9 cellular contexts compared by ENCODE assay signal in the genomic region with DNA sequence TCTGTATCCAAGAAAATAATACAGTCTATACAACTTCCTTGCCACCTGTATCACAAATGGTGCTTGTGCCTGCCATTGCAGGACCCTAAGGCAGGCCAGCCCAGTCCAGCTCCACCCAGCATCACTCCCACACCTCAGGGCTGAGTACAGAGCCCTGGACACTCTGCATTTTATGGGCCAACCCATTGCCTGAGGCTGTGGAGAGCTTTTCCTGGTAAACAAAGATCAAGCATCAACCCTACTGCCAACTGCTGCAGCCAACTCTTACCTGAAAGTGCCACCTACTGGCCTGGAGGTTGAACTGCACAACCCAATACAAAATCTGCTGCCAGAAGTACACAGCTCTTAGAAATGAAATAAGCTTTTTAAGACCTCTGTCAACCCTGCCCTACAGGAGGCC.
A peak's percentile ranks its signal among the peaks of the same experiment; 100 is the strongest.
DNase-seq lines count a peak whose midpoint lies in the region; ATAC-seq and TF ChIP-seq lines count a peak whose summit lies in the region.
"Had no signal": no experiment of that assay in that cellular context is flagged by ENCODE, and none has a peak within 500 bp of the region (broad histone marks: within the 10 kb centered on the region; RNA-seq: fewer than 3 reads in every experiment).

No MANE protein-coding gene starts in this region.

- H3K9me3 ChIP-seq in breast epithelium (peaks cover 10 to 18% of the 10 kb centered on the region in 2 donors), Karpas-422 (ENCODE audit: low read length) (peaks cover 17% of the 10 kb centered on the region), tibial nerve (peaks cover 0 to 35% (median 5%) of the 10 kb centered on the region in 4 donors)

- no peak overlapping the region for H3K4me3 Mint-ChIP-seq in MCF 10A (ENCODE audit: unreplicated experiment)
- H3K4me3 Mint-ChIP-seq in activated CD8-positive, alpha-beta memory T cell treated with anti-CD3 and anti-CD28 coated beads, Interleukin-2, amount 10 ng/mL, durations not matched to agents 7 days and 5 days, result no peak overlapping the region

- no peak for ATAC-seq in activated CD8-positive, alpha-beta memory T cell treated with anti-CD3 and anti-CD28 coated beads, Interleukin-2, amount 10 ng/mL, durations not matched to agents 7 days and 5 days

- H3K9ac ChIP-seq in Karpas-422 (ENCODE audit: low read length), result no peak overlapping the region

- no peak overlapping the region for H3K4me2 ChIP-seq in Karpas-422 (ENCODE audit: low read depth, low read length, poor library complexity, severe bottlenecking)

- intact Hi-C loops in MCF 10A (cut with micrococcal nuclease), result no loop called here
- intact Hi-C loops in breast epithelium (cut with DNase I; ENCODE audit: low total_unique reads), result no loop called here
- intact Hi-C loops in cardiac septum (cut with DNase I), result no loop called here

- POLR2A ChIA-PET in MCF 10A (lab: Yijun Ruan, JAX), result no interaction called here

- no TSS peak for BruUV-seq in MCF 10A (replicated peaks; lab: Mats Ljungman, UMichigan)

- no peak overlapping the region for H3K27ac Mint-ChIP-seq in MCF 10A (ENCODE audit: low read depth, unreplicated experiment)
- H3K27ac Mint-ChIP-seq in activated CD8-positive, alpha-beta memory T cell treated with anti-CD3 and anti-CD28 coated beads, Interleukin-2, amount 10 ng/mL, durations not matched to agents 7 days and 5 days, result no peak overlapping the region

- no peak overlapping the region for H3K4me3 ChIP-seq in breast epithelium
- H3K4me3 ChIP-seq in Karpas-422 (ENCODE audit: low read length), result no peak overlapping the region
- no peak overlapping the region for H3K4me3 ChIP-seq in tibial nerve

- TF ChIP-seq CTCF in MCF 10A (IDR thresholded peaks at IDR 0.05; ENCODE audit: unreplicated experiment) (peak; percentile 26), breast epithelium (IDR thresholded peaks at IDR 0.05) (no peak), tibial nerve (IDR thresholded peaks at IDR 0.05) (peak in 4 of 5 experiments; percentile 8 to 18 (median 12))

- H3K9me3 Mint-ChIP-seq in MCF 10A (ENCODE audit: unreplicated experiment), result peaks cover 30% of the 10 kb centered on the region
- peaks cover 12% of the 10 kb centered on the region for H3K9me3 Mint-ChIP-seq in activated CD8-positive, alpha-beta memory T cell treated with anti-CD3 and anti-CD28 coated beads, Interleukin-2, amount 10 ng/mL, durations not matched to agents 7 days and 5 days (ENCODE audit: low read depth)

- no peaks in the 10 kb centered on the region for H3K4me1 Mint-ChIP-seq in MCF 10A (ENCODE audit: insufficient read depth, unreplicated experiment)
- H3K4me1 Mint-ChIP-seq in activated CD8-positive, alpha-beta memory T cell treated with anti-CD3 and anti-CD28 coated beads, Interleukin-2, amount 10 ng/mL, durations not matched to agents 7 days and 5 days, result no peaks in the 10 kb centered on the region

- no peaks in the 10 kb centered on the region for H3K4me1 ChIP-seq in breast epithelium
- no peaks in the 10 kb centered on the region for H3K4me1 ChIP-seq in Karpas-422 (ENCODE audit: low read length)
- no peaks in the 10 kb centered on the region for H3K4me1 ChIP-seq in tibial nerve

- CTCF ChIA-PET in MCF 10A (lab: Yijun Ruan, JAX), result interaction anchor here (0.6 to 1.6 kb wide), 5 partner anchors 9 to 870 kb away, joined by 3 to 5 read pairs (median 3); no protein-coding TSS in a partner anchor
- CTCF ChIA-PET in activated CD8-positive, alpha-beta memory T cell treated with anti-CD3 and anti-CD28 coated beads, Interleukin-2, amount 10 ng/mL, durations not matched to agents 7 days and 5 days (lab: Charles Lee), result interaction anchor here (1.1 kb wide), 1 partner anchor 12 kb away, joined by 3 read pairs; no protein-coding TSS in a partner anchor

- TF ChIP-seq EP300 in tibial nerve (IDR thresholded peaks at IDR 0.05), result no peak

- H3K27me3 Mint-ChIP-seq in MCF 10A (ENCODE audit: insufficient read depth, unreplicated experiment), result no peaks in the 10 kb centered on the region
- no peaks in the 10 kb centered on the region for H3K27me3 Mint-ChIP-seq in activated CD8-positive, alpha-beta memory T cell treated with anti-CD3 and anti-CD28 coated beads, Interleukin-2, amount 10 ng/mL, durations not matched to agents 7 days and 5 days

- H3K27ac ChIP-seq in breast epithelium, result no peak overlapping the region
- no peak overlapping the region for H3K27ac ChIP-seq in Karpas-422 (ENCODE audit: low read length)
- H3K27ac ChIP-seq in epithelial cell of prostate, result no peak overlapping the region
- no peak overlapping the region for H3K27ac ChIP-seq in tibial nerve

- no peak overlapping the region for H2AFZ ChIP-seq in Karpas-422 (ENCODE audit: low read length)

- no peaks in the 10 kb centered on the region for H4K20me1 ChIP-seq in Karpas-422 (ENCODE audit: insufficient read depth, low read depth, low read length)

- no peaks in the 10 kb centered on the region for H3K36me3 Mint-ChIP-seq in MCF 10A (ENCODE audit: insufficient read depth, unreplicated experiment)
- H3K36me3 Mint-ChIP-seq in activated CD8-positive, alpha-beta memory T cell treated with anti-CD3 and anti-CD28 coated beads, Interleukin-2, amount 10 ng/mL, durations not matched to agents 7 days and 5 days, result no peaks in the 10 kb centered on the region

- H3K27me3 ChIP-seq in breast epithelium, result no peaks in the 10 kb centered on the region
- no peaks in the 10 kb centered on the region for H3K27me3 ChIP-seq in Karpas-422 (ENCODE audit: low read length)
- no peaks in the 10 kb centered on the region for H3K27me3 ChIP-seq in tibial nerve

- TF ChIP-seq POLR2A in breast epithelium (IDR thresholded peaks at IDR 0.05) (no peak), tibial nerve (IDR thresholded peaks at IDR 0.05) (no peak)

- no peak for DNase-seq in MCF 10A (ENCODE audit: unreplicated experiment)
- no peak for DNase-seq in breast epithelium (ENCODE audit: low spot score in 2 of 2)
- DNase-seq in Karpas-422, result peak; percentile 68
- DNase-seq in epithelial cell of prostate (ENCODE audit: low read depth, low spot score), result peak; percentile 37
- DNase-seq in tibial nerve (ENCODE audit: low spot score in 2 of 2), result no peak
- DNase-seq in activated CD8-positive, alpha-beta memory T cell treated with anti-CD3 and anti-CD28 coated beads, Interleukin-2, amount 10 ng/mL, durations not matched to agents 7 days and 5 days, result no peak
- no peak for DNase-seq in dermis blood vessel endothelial cell
- DNase-seq in cardiac septum (ENCODE audit: low spot score), result no peak
- DNase-seq: hippocampal formation had no signal

- H3K79me2 ChIP-seq in Karpas-422 (ENCODE audit: low read length), result no peaks in the 10 kb centered on the region

- H3K36me3 ChIP-seq in breast epithelium, result no peaks in the 10 kb centered on the region
- no peaks in the 10 kb centered on the region for H3K36me3 ChIP-seq in Karpas-422 (ENCODE audit: insufficient read depth, low read length)
- no peaks in the 10 kb centered on the region for H3K36me3 ChIP-seq in tibial nerve

- no peaks in the 10 kb centered on the region for H3K9me2 ChIP-seq in Karpas-422 (replicated peaks; ENCODE audit: insufficient read depth, low read length)

Comparison
In these comparisons a context has a peak if more than half of its experiments do, and no peak if none do; other contexts are left out.
1. CTCF ChIP-seq: peak in MCF 10A (single experiment) and tibial nerve (4 of 5); none in breast epithelium (0 of 3).
2. DNase-seq: peak in Karpas-422 (single experiment) and epithelial cell of prostate (single experiment); none in MCF 10A (single experiment), breast epithelium (0 of 2), tibial nerve (0 of 2), activated CD8-positive, alpha-beta memory T cell treated with anti-CD3 and anti-CD28 coated beads, Interleukin-2, amount 10 ng/mL, durations not matched to agents 7 days and 5 days (single experiment), dermis blood vessel endothelial cell (single experiment) and cardiac septum (single experiment).